In the genomic region with DNA sequence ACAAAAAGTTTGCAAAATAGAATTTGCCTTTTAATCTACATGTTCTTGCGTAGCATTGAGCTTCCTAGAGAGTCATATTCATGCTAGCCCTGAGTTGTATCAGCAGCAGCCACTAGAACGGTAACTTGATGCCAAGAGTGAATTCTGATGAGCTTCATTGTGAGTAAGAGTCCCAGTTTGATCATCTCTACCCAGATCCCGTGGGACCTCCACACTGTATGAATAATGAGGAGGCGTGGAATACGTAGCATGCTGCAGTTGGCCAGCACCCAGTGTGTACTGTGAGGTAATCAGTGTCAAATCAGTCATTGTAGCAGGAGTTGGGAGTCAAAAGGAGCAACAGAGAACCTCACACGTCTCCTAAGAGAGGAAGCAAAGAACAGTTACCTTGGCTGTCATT, we compare ENCODE assay signal across 10 cellular contexts.
DNase-seq lines count a peak whose midpoint lies in the region; ATAC-seq, FAIRE-seq and TF ChIP-seq lines count a peak whose summit lies in the region.
"Had no signal": no experiment of that assay in that cellular context is flagged by ENCODE, and none has a peak within 500 bp of the region (broad histone marks: within the 10 kb centered on the region; RNA-seq: fewer than 3 reads in every experiment).

No MANE protein-coding gene starts in this region.

- intact Hi-C loops in psoas muscle (cut with DNase I) (loop anchor here in 1 of 2 donors (5.0 kb wide), 1 partner anchor 45 kb away; no protein-coding TSS in a partner anchor), kidney (cut with DNase I) (no loop called here), adrenal gland (cut with DNase I) (no loop called here)

- ATAC-seq in esophagus mucosa (peak; percentile 52), psoas muscle (peak; percentile 56 to 77 (median 74)), GM18511 (IDR thresholded peaks at IDR 0.05; ENCODE audit: unreplicated experiment) (no peak)

- no peak overlapping the region for H3K27ac ChIP-seq in psoas muscle
- no peak overlapping the region for H3K27ac ChIP-seq in kidney (ENCODE audit: low read depth in 2 of 2, low read length in 2 of 2)
- no peak overlapping the region for H3K27ac ChIP-seq in adrenal gland

- CTCF ChIA-PET in activated CD4-positive, alpha-beta memory T cell treated with anti-CD3 and anti-CD28 coated beads, Interleukin-2, amount 10 ng/mL, durations not matched to agents 7 days and 5 days (lab: Charles Lee), result no interaction called here

- H3K4me1 ChIP-seq in psoas muscle (peaks cover 5% of the 10 kb centered on the region), kidney (ENCODE audit: control insufficient read depth in 1 of 2, insufficient read depth in 1 of 2, low read depth in 1 of 2, low read length in 2 of 2) (peaks cover 7 to 8% of the 10 kb centered on the region in 2 donors), adrenal gland (replicated peaks in 1 of 2) (peaks cover 0 to 9% of the 10 kb centered on the region in 2 donors)

- H3K4me1 Mint-ChIP-seq in activated CD4-positive, alpha-beta memory T cell treated with anti-CD3 and anti-CD28 coated beads, Interleukin-2, amount 10 ng/mL, durations not matched to agents 7 days and 5 days, result no peaks in the 10 kb centered on the region

- POLR2A ChIA-PET in activated CD4-positive, alpha-beta memory T cell treated with anti-CD3 and anti-CD28 coated beads, Interleukin-2, amount 10 ng/mL, durations not matched to agents 7 days and 5 days (lab: Charles Lee), result no interaction called here

- no peak for FAIRE-seq in kidney (lab: Jason Lieb, UNC)
- FAIRE-seq: colon had no signal

- no peak for TF ChIP-seq CTCF in psoas muscle (IDR thresholded peaks at IDR 0.05)
- TF ChIP-seq CTCF in kidney (IDR thresholded peaks at IDR 0.05; ENCODE audit: borderline replicate concordance, extremely low read depth, insufficient read depth), result no peak
- no peak for TF ChIP-seq CTCF in adrenal gland (IDR thresholded peaks at IDR 0.05)

- no peaks in the 10 kb centered on the region for H3K27me3 Mint-ChIP-seq in activated CD4-positive, alpha-beta memory T cell treated with anti-CD3 and anti-CD28 coated beads, Interleukin-2, amount 10 ng/mL, durations not matched to agents 7 days and 5 days

- H3K9me3 ChIP-seq in psoas muscle (no peaks in the 10 kb centered on the region), kidney (ENCODE audit: control insufficient read depth in 1 of 2, low read length in 2 of 2) (no peaks in the 10 kb centered on the region), adrenal gland (replicated peaks in 1 of 3) (no peaks in the 10 kb centered on the region)

- TF ChIP-seq POLR2A in adrenal gland (IDR thresholded peaks at IDR 0.05), result no peak

- no peak overlapping the region for H3K4me3 Mint-ChIP-seq in activated CD4-positive, alpha-beta memory T cell treated with anti-CD3 and anti-CD28 coated beads, Interleukin-2, amount 10 ng/mL, durations not matched to agents 7 days and 5 days

- no peak overlapping the region for H3K9ac ChIP-seq in kidney (ENCODE audit: low read length in 2 of 2)

- H3K9me3 Mint-ChIP-seq in activated CD4-positive, alpha-beta memory T cell treated with anti-CD3 and anti-CD28 coated beads, Interleukin-2, amount 10 ng/mL, durations not matched to agents 7 days and 5 days, result no peaks in the 10 kb centered on the region

- no peak overlapping the region for H3K4me3 ChIP-seq in psoas muscle
- no peak overlapping the region for H3K4me3 ChIP-seq in kidney (ENCODE audit: low read length in 2 of 2)
- no peak overlapping the region for H3K4me3 ChIP-seq in adrenal gland

- DNase-seq in GOT3 (lab: John Stamatoyannopoulos, UW) (peak; percentile 38), NCI-H446 (lab: John Stamatoyannopoulos, UW) (peak; percentile 56 to 76), psoas muscle (peak in 1 of 2 donors; percentile 36), kidney (no peak), adrenal gland (no peak)
- DNase-seq in activated CD4-positive, alpha-beta memory T cell treated with anti-CD3 and anti-CD28 coated beads, Interleukin-2, amount 10 ng/mL, durations not matched to agents 7 days and 5 days, result no peak
- DNase-seq: activated CD4-positive, alpha-beta T cell treated with anti-CD3 and anti-CD28 coated beads for 1 hour had no signal

- H3K36me3 ChIP-seq in psoas muscle (ENCODE audit: insufficient read depth in 1 of 2, low read depth in 1 of 2) (no peaks in the 10 kb centered on the region), kidney (ENCODE audit: control insufficient read depth in 1 of 2, insufficient read depth in 2 of 2, low read length in 2 of 2) (no peaks in the 10 kb centered on the region), adrenal gland (replicated peaks in 1 of 2) (no peaks in the 10 kb centered on the region)

- no peaks in the 10 kb centered on the region for H3K27me3 ChIP-seq in psoas muscle (ENCODE audit: insufficient read depth in 3 of 3, low read length in 2 of 3)
- no peaks in the 10 kb centered on the region for H3K27me3 ChIP-seq in adrenal gland

- H3K27ac Mint-ChIP-seq in activated CD4-positive, alpha-beta memory T cell treated with anti-CD3 and anti-CD28 coated beads, Interleukin-2, amount 10 ng/mL, durations not matched to agents 7 days and 5 days, result no peak overlapping the region

- H3K36me3 Mint-ChIP-seq in activated CD4-positive, alpha-beta memory T cell treated with anti-CD3 and anti-CD28 coated beads, Interleukin-2, amount 10 ng/mL, durations not matched to agents 7 days and 5 days (ENCODE audit: low read depth), result no peaks in the 10 kb centered on the region

- 47 to 51% (median 49%) methylated on average over 6 of the region's 6 CpGs for WGBS in psoas muscle, 3 donors
- WGBS in adrenal gland, 4 donors, result 68 to 74% (median 71%) methylated on average over 6 of the region's 6 CpGs

Comparison
In these comparisons a context has a peak if more than half of its experiments do, and no peak if none do; other contexts are left out.
1. DNase-seq: peak in GOT3 (single experiment) and NCI-H446 (2 of 2); none in activated CD4-positive, alpha-beta memory T cell treated with anti-CD3 and anti-CD28 coated beads, Interleukin-2, amount 10 ng/mL, durations not matched to agents 7 days and 5 days (single experiment), kidney (single experiment) and adrenal gland (0 of 7).